In the genomic region with DNA sequence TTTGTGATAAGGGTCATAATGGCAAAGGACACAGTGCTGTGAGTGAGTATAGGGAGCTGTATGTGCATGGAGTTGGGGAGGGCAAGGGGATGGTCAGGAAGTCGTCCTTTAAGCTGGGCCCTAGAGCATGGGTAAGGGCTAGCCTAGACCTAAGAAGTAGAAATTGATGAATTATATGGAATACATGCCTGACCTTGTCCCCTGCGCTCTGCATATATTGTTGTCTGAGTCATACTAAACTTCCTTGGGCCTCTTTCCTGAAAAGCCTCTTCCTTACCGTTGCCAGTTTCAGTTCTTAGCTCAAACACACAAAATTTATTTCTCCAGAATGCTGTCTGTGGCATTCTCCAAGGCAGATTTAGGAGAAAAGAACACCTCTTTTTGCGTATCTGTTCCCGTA, we compare ENCODE assay signal across 9 cellular contexts. TPM values are rescaled to one million over a fixed set of nuclear protein-coding genes. Genes with fewer than 3 reads are reported as not detected.
DNase-seq lines count a peak whose midpoint lies in the region; ATAC-seq and TF ChIP-seq lines count a peak whose summit lies in the region.
"Had no signal": no experiment of that assay in that cellular context is flagged by ENCODE, and none has a peak within 500 bp of the region (broad histone marks: within the 10 kb centered on the region; RNA-seq: fewer than 3 reads in every experiment).

No MANE protein-coding gene starts in this region.

- DNase-seq in heart left ventricle (no peak), Right ventricle myocardium inferior (ENCODE audit: missing footprints) (no peak), foreskin keratinocyte (peak in 1 of 2 donors; percentile 55), type B pancreatic cell (ENCODE audit: extremely low spot score, unreplicated experiment) (no peak), hypothalamus (lab: John Stamatoyannopoulos, UW) (no peak), DMS 273 treated with DMSO at 0.1 percent for 48 hours (lab: John Stamatoyannopoulos, UW) (no peak)
- DNase-seq in activated T-helper 2 cell treated with anti-CD3 and anti-CD28 coated beads, Interferon-gamma antibody, Interleukin-2, Interleukin-4, amounts not matched to agents 10 μg/mL and 5 μg/mL and 100 μg/mL, durations not matched to agents 14 hours and 24 hours and 36 hours (ENCODE audit: low spot score): no peak
- DNase-seq in stimulated activated naive CD4-positive, alpha-beta T cell (lab: John Stamatoyannopoulos, UW): no peak
- DNase-seq: posterior cingulate gyrus had no signal

- no peaks in the 10 kb centered on the region for H3K27me3 Mint-ChIP-seq in activated T-helper 2 cell treated with anti-CD3 and anti-CD28 coated beads, Interferon-gamma antibody, Interleukin-2, Interleukin-4, amounts not matched to agents 10 μg/mL and 5 μg/mL and 100 μg/mL, durations not matched to agents 14 hours and 24 hours and 36 hours (ENCODE audit: low read depth)
- H3K27me3 Mint-ChIP-seq in type B pancreatic cell: no peaks in the 10 kb centered on the region

- H3K4me1 ChIP-seq in heart left ventricle (peaks cover 24 to 89% (median 70%) of the 10 kb centered on the region in 12 donors), foreskin keratinocyte (peaks cover 51% of the 10 kb centered on the region)

- no peak for TF ChIP-seq POLR2A in heart left ventricle (IDR thresholded peaks at IDR 0.05)

- 42 to 53% (median 43%) methylated on average over 5 of the region's 5 CpGs for WGBS in heart left ventricle, 4 donors

- peak overlapping the region in 11 of 12 donors; percentile 1 to 93 (median 62) for H3K27ac ChIP-seq in heart left ventricle
- peak overlapping the region; percentile 19 for H3K27ac ChIP-seq in foreskin keratinocyte

- H3K9me3 ChIP-seq in heart left ventricle: no peaks in the 10 kb centered on the region

- ATAC-seq in heart left ventricle (no peak), Right ventricle myocardium inferior (no peak), foreskin keratinocyte (peak; percentile 32)

- peaks cover 68% of the 10 kb centered on the region for H3K4me1 Mint-ChIP-seq in activated T-helper 2 cell treated with anti-CD3 and anti-CD28 coated beads, Interferon-gamma antibody, Interleukin-2, Interleukin-4, amounts not matched to agents 10 μg/mL and 5 μg/mL and 100 μg/mL, durations not matched to agents 14 hours and 24 hours and 36 hours (ENCODE audit: low read depth)
- peaks cover 45% of the 10 kb centered on the region for H3K4me1 Mint-ChIP-seq in type B pancreatic cell (ENCODE audit: unreplicated experiment)

- intact Hi-C loops in heart left ventricle (cut with DNase I) (loop anchor here in 5 of 10 donors (2.0 to 10.0 kb wide), 5 partner anchors 36 to 212 kb away; no protein-coding TSS in a partner anchor), Right ventricle myocardium inferior (cut with DNase I) (no loop called here)
- intact Hi-C loops in activated T-helper 2 cell treated with anti-CD3 and anti-CD28 coated beads, Interferon-gamma antibody, Interleukin-2, Interleukin-4, amounts not matched to agents 10 μg/mL and 5 μg/mL and 100 μg/mL, durations not matched to agents 14 hours and 24 hours and 36 hours (cut with micrococcal nuclease): loop anchor here (10.0 kb wide), 1 partner anchor 334 kb away; the partner anchor contains the start of gene ANO10

- H3K36me3 Mint-ChIP-seq in activated T-helper 2 cell treated with anti-CD3 and anti-CD28 coated beads, Interferon-gamma antibody, Interleukin-2, Interleukin-4, amounts not matched to agents 10 μg/mL and 5 μg/mL and 100 μg/mL, durations not matched to agents 14 hours and 24 hours and 36 hours (ENCODE audit: low read depth): peaks cover 36% of the 10 kb centered on the region
- H3K36me3 Mint-ChIP-seq in type B pancreatic cell: peaks cover 5% of the 10 kb centered on the region

- H3K27me3 ChIP-seq in heart left ventricle (no peaks in the 10 kb centered on the region), foreskin keratinocyte (no peaks in the 10 kb centered on the region)

- H3K27ac Mint-ChIP-seq in activated T-helper 2 cell treated with anti-CD3 and anti-CD28 coated beads, Interferon-gamma antibody, Interleukin-2, Interleukin-4, amounts not matched to agents 10 μg/mL and 5 μg/mL and 100 μg/mL, durations not matched to agents 14 hours and 24 hours and 36 hours: peak overlapping the region; percentile 60
- peak overlapping the region; percentile 19 for H3K27ac Mint-ChIP-seq in type B pancreatic cell

- TF ChIP-seq CTCF in heart left ventricle (IDR thresholded peaks at IDR 0.05) (no peak), foreskin keratinocyte (conservative IDR thresholded peaks at IDR 0.05) (no peak), type B pancreatic cell (conservative IDR thresholded peaks at IDR 0.05) (no peak)

- no peaks in the 10 kb centered on the region for H3K9me3 Mint-ChIP-seq in activated T-helper 2 cell treated with anti-CD3 and anti-CD28 coated beads, Interferon-gamma antibody, Interleukin-2, Interleukin-4, amounts not matched to agents 10 μg/mL and 5 μg/mL and 100 μg/mL, durations not matched to agents 14 hours and 24 hours and 36 hours
- no peaks in the 10 kb centered on the region for H3K9me3 Mint-ChIP-seq in type B pancreatic cell

- H3K36me3 ChIP-seq in heart left ventricle: peaks cover 0 to 16% (median 9%) of the 10 kb centered on the region in 9 donors

- peak overlapping the region in 7 of 12 donors; percentile 63 to 84 (median 72) for H3K4me3 ChIP-seq in heart left ventricle

- H3K4me3 Mint-ChIP-seq in activated T-helper 2 cell treated with anti-CD3 and anti-CD28 coated beads, Interferon-gamma antibody, Interleukin-2, Interleukin-4, amounts not matched to agents 10 μg/mL and 5 μg/mL and 100 μg/mL, durations not matched to agents 14 hours and 24 hours and 36 hours (ENCODE audit: low read depth): peak overlapping the region; percentile 89
- peak overlapping the region; percentile 17 for H3K4me3 Mint-ChIP-seq in type B pancreatic cell

RNA-seq across cellular contexts. Expression of gene SNRK, which starts 4.6 kb away (rescaled TPM):
- 10 to 100 TPM; 16.8 to 41.5 (median 23.8) TPM for total RNA-seq in heart left ventricle
- 10 to 100 TPM in 1 of 2 donors, 1 to 10 TPM in 1; 9.3 to 19.0 TPM for polyA plus RNA-seq in heart left ventricle
- total RNA-seq in Right ventricle myocardium inferior: 18.9 TPM
- total RNA-seq in activated T-helper 2 cell treated with anti-CD3 and anti-CD28 coated beads, Interferon-gamma antibody, Interleukin-2, Interleukin-4, amounts not matched to agents 10 μg/mL and 5 μg/mL and 100 μg/mL, durations not matched to agents 14 hours and 24 hours and 36 hours: 28.0 and 28.7 TPM in 2 replicates
- total RNA-seq in foreskin keratinocyte: 29.4 and 36.0 TPM in 2 replicates
- 6.0 and 7.2 TPM in 2 replicates for polyA plus RNA-seq in foreskin keratinocyte
- total RNA-seq in type B pancreatic cell (ENCODE audit: low replicate concordance): 17.6 and 23.6 TPM in 2 replicates
